1 cellular context compared by ENCODE assay signal in the genomic region with DNA sequence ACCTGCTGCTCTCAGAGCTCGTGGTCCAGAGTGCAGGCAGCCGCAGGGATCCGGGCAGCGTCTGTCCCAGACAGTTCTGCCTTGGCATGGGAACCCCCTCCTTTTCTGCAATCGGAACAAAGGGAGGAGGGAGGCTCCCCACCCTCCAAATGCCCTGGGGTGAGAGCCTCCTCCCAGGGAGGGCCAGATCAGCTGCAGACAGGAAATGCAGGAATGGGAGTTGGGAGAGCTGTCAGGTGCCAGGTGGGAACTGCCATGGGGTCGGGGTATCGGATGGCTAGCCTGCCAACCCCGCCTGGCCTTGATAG.
TF ChIP-seq lines count a peak whose summit lies in the region.

TSS of gene CALML5 (minus strand) at position 78 of the 308 bp plus-strand sequence. CDS start 132 bp downstream, outside the sequence.

TF ChIP-seq in GM12891, 5 proteins besides CTCF, POLR2A, EP300 and RAD21 (continued from another document):
- TF ChIP-seq PAX5 (IDR thresholded peaks at IDR 0.05; ENCODE audit: insufficient read depth, low read length, severe bottlenecking) = no peak
- no peak for TF ChIP-seq POLR2AphosphoS5 (IDR thresholded peaks at IDR 0.05; ENCODE audit: low read depth, low read length)
- TF ChIP-seq TAF1 (IDR thresholded peaks at IDR 0.05; ENCODE audit: low read depth, low read length) = no peak
